Comparison of ENCODE assay signal across 27 cellular contexts in the genomic region with DNA sequence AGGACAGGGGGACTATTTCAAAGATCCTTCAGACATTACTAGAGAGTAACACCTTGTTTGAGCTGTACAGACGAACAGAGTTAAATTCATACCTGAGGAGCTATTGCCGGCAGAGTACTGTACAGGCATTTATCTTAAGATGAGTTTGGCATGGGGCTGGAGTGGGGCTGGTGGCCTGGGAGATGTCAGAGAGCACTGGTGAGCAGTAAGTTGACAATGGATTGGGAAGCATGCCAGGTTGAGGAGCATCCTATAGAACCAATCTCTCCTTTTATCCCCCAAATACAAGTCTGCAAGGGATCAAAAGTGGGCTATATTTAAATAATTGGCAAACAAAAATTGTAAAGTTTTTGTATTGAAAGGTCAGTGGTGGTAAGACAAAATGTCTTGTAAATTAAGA. TPM values are rescaled to one million over a fixed set of nuclear protein-coding genes. Genes with fewer than 3 reads are reported as not detected.
"Had no signal": no experiment of that assay in that cellular context is flagged by ENCODE, and none has a peak within 500 bp of the region (broad histone marks: within the 10 kb centered on the region; RNA-seq: fewer than 3 reads in every experiment).

No MANE protein-coding gene starts in this region.

- H3K27ac ChIP-seq: colonic mucosa, esophagus squamous epithelium, gastrocnemius medialis, heart right ventricle, left lung, lower lobe of right lung had no signal

- H3K4me3 ChIP-seq: colonic mucosa, esophagus squamous epithelium, gastrocnemius medialis, heart right ventricle, left lung, lower lobe of right lung, mucosa of descending colon had no signal

- ATAC-seq: gastrocnemius medialis; heart right ventricle; left cardiac atrium; left lung; left ventricle myocardium superior; lower lobe of right lung; mucosa of descending colon; naive thymus-derived CD8-positive, alpha-beta T cell had no signal

- H3K9me3 ChIP-seq: colonic mucosa, esophagus squamous epithelium, gastrocnemius medialis, heart right ventricle, left lung, lower lobe of right lung, mucosa of descending colon had no signal

- DNase-seq: colonic mucosa; cortex of kidney; effector CD4-positive, alpha-beta T cell; effector memory CD4-positive, alpha-beta T cell; esophagus squamous epithelium; foreskin fibroblast; foreskin melanocyte; gastrocnemius medialis; glutamatergic neuron; head of caudate nucleus; heart right ventricle; hippocampal formation; left cardiac atrium; left lung; left ventricle myocardium superior; lower lobe of right lung; mesenchymal stem cell; mucosa of descending colon; naive B cell; naive thymus-derived CD8-positive, alpha-beta T cell had no signal

- H3K36me3 ChIP-seq: colonic mucosa, esophagus squamous epithelium, gastrocnemius medialis, heart right ventricle, left lung, lower lobe of right lung had no signal

- H3K27me3 ChIP-seq: colonic mucosa, gastrocnemius medialis had no signal

- H3K4me1 ChIP-seq: colonic mucosa, gastrocnemius medialis, lower lobe of right lung had no signal

RNA-seq across cellular contexts. Expression of gene ADCYAP1, which starts 58.6 kb away (rescaled TPM):
- total RNA-seq: dermis microvascular lymphatic vessel endothelial cell; endothelial cell of umbilical vein; epithelial cell of proximal tubule; gastrocnemius medialis; kidney epithelial cell; lung microvascular endothelial cell; myocyte; naive thymus-derived CD8-positive, alpha-beta T cell had no signal
- polyA plus RNA-seq: endothelial cell of umbilical vein; keratinocyte; naive thymus-derived CD8-positive, alpha-beta T cell had no signal
